15 cellular contexts compared by ENCODE assay signal in the genomic region with DNA sequence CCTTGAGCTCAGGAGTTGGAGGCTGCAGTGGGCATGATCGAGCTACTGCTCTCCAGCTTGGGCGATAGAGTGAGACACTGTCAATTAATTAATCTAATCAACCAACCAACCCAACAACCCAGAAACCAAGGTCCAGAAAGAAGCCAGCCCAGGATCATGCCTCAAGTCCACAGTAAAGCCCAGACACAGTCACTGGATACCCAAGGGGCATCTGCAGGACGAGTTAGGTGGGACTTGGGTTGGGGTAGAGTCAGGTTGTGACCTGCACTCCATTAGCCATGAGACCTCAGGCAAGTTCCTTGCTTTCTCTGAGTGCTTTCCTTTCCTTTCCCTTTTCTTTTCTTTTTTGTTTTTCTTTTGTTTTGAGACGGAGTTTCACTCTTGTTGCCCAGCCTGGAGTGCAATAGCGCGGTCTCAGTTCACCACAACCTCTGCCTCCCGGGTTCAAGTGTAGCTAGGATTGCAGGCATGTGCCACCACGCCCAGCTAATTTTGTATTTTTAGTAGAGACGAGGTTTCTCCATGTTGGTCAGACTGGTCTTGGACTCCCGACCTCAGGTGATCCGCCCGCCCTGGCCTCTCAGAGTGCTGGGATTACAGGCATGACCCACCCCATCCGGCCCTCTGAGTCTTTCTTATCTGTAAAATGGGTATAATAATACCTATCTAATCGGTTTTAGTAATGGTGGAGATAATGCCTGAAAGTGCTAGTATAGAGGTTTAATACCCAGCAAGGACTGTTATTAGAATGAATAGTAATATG. TPM values are rescaled to one million over a fixed set of nuclear protein-coding genes. Genes with fewer than 3 reads are reported as not detected.
DNase-seq lines count a peak whose midpoint lies in the region; ATAC-seq and TF ChIP-seq lines count a peak whose summit lies in the region.
"Had no signal": no experiment of that assay in that cellular context is flagged by ENCODE, and none has a peak within 500 bp of the region (broad histone marks: within the 10 kb centered on the region; RNA-seq: fewer than 3 reads in every experiment).

No MANE protein-coding gene starts in this region.

- H3K4me1 Mint-ChIP-seq in activated T-cell treated with anti-CD3 and anti-CD28 coated beads, Interleukin-2, amount 50 U/mL, for 72 hours (ENCODE audit: low read depth), result peaks cover 22% of the 10 kb centered on the region
- peaks cover 16 to 51% of the 10 kb centered on the region in 2 donors for H3K4me1 Mint-ChIP-seq in stimulated activated naive B cell treated with anti-CD40 and anti-IgM and Interleukin-4, amounts not matched to agents 10 μg/mL and 1 μg/mL and 100 μg/mL, for 72 hours

- no peaks in the 10 kb centered on the region for H3K36me3 ChIP-seq in Peyer's patch

- H3K27ac Mint-ChIP-seq in activated T-cell treated with anti-CD3 and anti-CD28 coated beads, Interleukin-2, amount 50 U/mL, for 72 hours, result no peak overlapping the region
- no peak overlapping the region for H3K27ac Mint-ChIP-seq in stimulated activated naive B cell treated with anti-CD40 and anti-IgM and Interleukin-4, amounts not matched to agents 10 μg/mL and 1 μg/mL and 100 μg/mL, for 72 hours

- no peaks in the 10 kb centered on the region for H3K27me3 Mint-ChIP-seq in activated T-cell treated with anti-CD3 and anti-CD28 coated beads, Interleukin-2, amount 50 U/mL, for 72 hours (ENCODE audit: low read depth)
- no peaks in the 10 kb centered on the region for H3K27me3 Mint-ChIP-seq in stimulated activated naive B cell treated with anti-CD40 and anti-IgM and Interleukin-4, amounts not matched to agents 10 μg/mL and 1 μg/mL and 100 μg/mL, for 72 hours

- H3K4me3 Mint-ChIP-seq in activated T-cell treated with anti-CD3 and anti-CD28 coated beads, Interleukin-2, amount 50 U/mL, for 72 hours, result peak overlapping the region; percentile 35 to 56
- peak overlapping the region; percentile 66 to 76 for H3K4me3 Mint-ChIP-seq in stimulated activated naive B cell treated with anti-CD40 and anti-IgM and Interleukin-4, amounts not matched to agents 10 μg/mL and 1 μg/mL and 100 μg/mL, for 72 hours

- no peak for DNase-seq in activated T-cell treated with anti-CD3 and anti-CD28 coated beads, Interleukin-2, amount 50 U/mL, for 72 hours
- DNase-seq in activated T-cell treated with anti-CD3 and anti-CD28 coated beads for 4 hours, result no peak
- no peak for DNase-seq in Peyer's patch
- DNase-seq in epithelial cell of proximal tubule (ENCODE audit: low read depth), result no peak
- no peak for DNase-seq in stimulated activated naive B cell treated with anti-CD40 and anti-IgM and Interleukin-4, amounts not matched to agents 10 μg/mL and 1 μg/mL and 100 μg/mL, for 72 hours
- no peak for DNase-seq in NCI-H146 treated with DMSO at 0.1 percent for 48 hours (lab: John Stamatoyannopoulos, UW; ENCODE audit: unreplicated experiment)
- no peak for DNase-seq in ureter (ENCODE audit: low spot score)
- DNase-seq: activated CD4-positive, alpha-beta T cell treated with anti-CD3 and anti-CD28 coated beads for 1 hour; AML-193; anterior cingulate cortex; nucleus accumbens; RPMI8226; stimulated activated CD4-positive, alpha-beta T cell treated with anti-CD3 and anti-CD28 coated beads, Interleukin-2, amount 100 ng/mL, for 48 hours had no signal

- H3K27me3 ChIP-seq in Peyer's patch, result no peaks in the 10 kb centered on the region
- H3K27me3 ChIP-seq: suprapubic skin had no signal

- peak overlapping the region in 3 of 4 donors; percentile 36 to 52 (median 49) for H3K4me3 ChIP-seq in Peyer's patch
- H3K4me3 ChIP-seq in epithelial cell of proximal tubule (ENCODE audit: low read depth, low read length), result peak overlapping the region; percentile 61

- ATAC-seq in activated T-cell treated with anti-CD3 and anti-CD28 coated beads, Interleukin-2, amount 50 U/mL, for 72 hours (replicated peaks in 1 of 2), result no peak
- ATAC-seq in stimulated activated naive B cell treated with anti-CD40 and anti-IgM and Interleukin-4, amounts not matched to agents 10 μg/mL and 1 μg/mL and 100 μg/mL, for 72 hours (replicated peaks), result no peak
- no peak for ATAC-seq in GM19328 (IDR thresholded peaks at IDR 0.05; ENCODE audit: unreplicated experiment)

- no peak for TF ChIP-seq CTCF in Peyer's patch (IDR thresholded peaks at IDR 0.05)
- TF ChIP-seq CTCF in epithelial cell of proximal tubule (conservative IDR thresholded peaks at IDR 0.05; ENCODE audit: low read depth, low read length), result no peak

- no peaks in the 10 kb centered on the region for H3K9me3 Mint-ChIP-seq in activated T-cell treated with anti-CD3 and anti-CD28 coated beads, Interleukin-2, amount 50 U/mL, for 72 hours
- H3K9me3 Mint-ChIP-seq in stimulated activated naive B cell treated with anti-CD40 and anti-IgM and Interleukin-4, amounts not matched to agents 10 μg/mL and 1 μg/mL and 100 μg/mL, for 72 hours, result no peaks in the 10 kb centered on the region

- H3K36me3 Mint-ChIP-seq in activated T-cell treated with anti-CD3 and anti-CD28 coated beads, Interleukin-2, amount 50 U/mL, for 72 hours (ENCODE audit: insufficient read depth in 2 of 2), result no peaks in the 10 kb centered on the region
- H3K36me3 Mint-ChIP-seq in stimulated activated naive B cell treated with anti-CD40 and anti-IgM and Interleukin-4, amounts not matched to agents 10 μg/mL and 1 μg/mL and 100 μg/mL, for 72 hours, result peaks cover 5 to 29% of the 10 kb centered on the region in 2 donors

- H3K4me1 ChIP-seq in Peyer's patch, result peaks cover 0 to 25% (median 5%) of the 10 kb centered on the region in 4 donors

- H3K27ac ChIP-seq in Peyer's patch, result peak overlapping the region in 1 of 4 donors; percentile 53
- H3K27ac ChIP-seq: suprapubic skin had no signal

- no peaks in the 10 kb centered on the region for H3K9me3 ChIP-seq in Peyer's patch
- H3K9me3 ChIP-seq: suprapubic skin had no signal

- TF ChIP-seq POLR2A in Peyer's patch (IDR thresholded peaks at IDR 0.05), result no peak

RNA-seq across cellular contexts. Expression of a gene that starts 3.5 kb away (rescaled TPM):
- 1 to 10 TPM; 1.3 to 1.8 TPM for total RNA-seq in activated T-cell treated with anti-CD3 and anti-CD28 coated beads, Interleukin-2, amount 50 U/mL, for 72 hours
- 1 to 10 TPM in 2 of 4 donors, under 1 TPM in 1, not detected in 1; 0.94 to 3.9 (median 1.7) TPM for total RNA-seq in Peyer's patch
- 0.75 and 0.94 TPM in 2 replicates for total RNA-seq in epithelial cell of proximal tubule
- 3.6 TPM for total RNA-seq in ureter

RNA-seq across cellular contexts. Expression of a gene that starts 12.8 kb away (rescaled TPM):
- total RNA-seq in activated T-cell treated with anti-CD3 and anti-CD28 coated beads, Interleukin-2, amount 50 U/mL, for 72 hours, result 10 to 100 TPM; 98.2 to 98.5 TPM
- 10 to 100 TPM; 42.1 to 95.4 (median 80.2) TPM for total RNA-seq in Peyer's patch
- total RNA-seq in epithelial cell of proximal tubule, result 49.4 and 58.2 TPM in 2 replicates
- 77.0 TPM for total RNA-seq in ureter

RNA-seq across cellular contexts. Expression of a gene that starts 13.1 kb away (rescaled TPM):
- total RNA-seq in activated T-cell treated with anti-CD3 and anti-CD28 coated beads, Interleukin-2, amount 50 U/mL, for 72 hours, result 1 to 10 TPM; 9.4 to 9.8 TPM
- 10 to 100 TPM; 12.4 to 79.2 (median 62.7) TPM for total RNA-seq in Peyer's patch
- 25.2 and 28.8 TPM in 2 replicates for total RNA-seq in epithelial cell of proximal tubule
- 33.1 TPM for total RNA-seq in ureter

RNA-seq across cellular contexts. Expression of a gene that starts 17.7 kb away (rescaled TPM):
- total RNA-seq in activated T-cell treated with anti-CD3 and anti-CD28 coated beads, Interleukin-2, amount 50 U/mL, for 72 hours, result 10 to 100 TPM; 38.8 to 41.2 TPM
- total RNA-seq in Peyer's patch (100 to 1,000 TPM in 3 of 4 donors, 10 to 100 TPM in 1; 65.2 to 180 (median 133) TPM), epithelial cell of proximal tubule (15.7 and 47.6 TPM in 2 replicates), ureter (53.8 TPM)

RNA-seq across cellular contexts. Expression of a gene that starts 28.4 kb away (rescaled TPM):
- total RNA-seq in activated T-cell treated with anti-CD3 and anti-CD28 coated beads, Interleukin-2, amount 50 U/mL, for 72 hours, result 10 to 100 TPM; 31.7 to 40.7 TPM
- total RNA-seq in Peyer's patch, result 1 to 10 TPM in 2 of 4 donors, not detected in 2; 1.2 to 1.5 TPM
- total RNA-seq in epithelial cell of proximal tubule, result 23.8 and 25.9 TPM in 2 replicates
- total RNA-seq in ureter, result 4.3 TPM
